ENCODE assay signal across 1 cellular context in genomic region chr2:37323770-37324535, GRCh38.
TF ChIP-seq lines count a peak whose summit lies in the region.

No MANE protein-coding gene starts in this region.

TF ChIP-seq in HepG2, 621 proteins besides CTCF, POLR2A, EP300 and RAD21 (continued from another document and continues in another):
- TF ChIP-seq, protein P1, sequence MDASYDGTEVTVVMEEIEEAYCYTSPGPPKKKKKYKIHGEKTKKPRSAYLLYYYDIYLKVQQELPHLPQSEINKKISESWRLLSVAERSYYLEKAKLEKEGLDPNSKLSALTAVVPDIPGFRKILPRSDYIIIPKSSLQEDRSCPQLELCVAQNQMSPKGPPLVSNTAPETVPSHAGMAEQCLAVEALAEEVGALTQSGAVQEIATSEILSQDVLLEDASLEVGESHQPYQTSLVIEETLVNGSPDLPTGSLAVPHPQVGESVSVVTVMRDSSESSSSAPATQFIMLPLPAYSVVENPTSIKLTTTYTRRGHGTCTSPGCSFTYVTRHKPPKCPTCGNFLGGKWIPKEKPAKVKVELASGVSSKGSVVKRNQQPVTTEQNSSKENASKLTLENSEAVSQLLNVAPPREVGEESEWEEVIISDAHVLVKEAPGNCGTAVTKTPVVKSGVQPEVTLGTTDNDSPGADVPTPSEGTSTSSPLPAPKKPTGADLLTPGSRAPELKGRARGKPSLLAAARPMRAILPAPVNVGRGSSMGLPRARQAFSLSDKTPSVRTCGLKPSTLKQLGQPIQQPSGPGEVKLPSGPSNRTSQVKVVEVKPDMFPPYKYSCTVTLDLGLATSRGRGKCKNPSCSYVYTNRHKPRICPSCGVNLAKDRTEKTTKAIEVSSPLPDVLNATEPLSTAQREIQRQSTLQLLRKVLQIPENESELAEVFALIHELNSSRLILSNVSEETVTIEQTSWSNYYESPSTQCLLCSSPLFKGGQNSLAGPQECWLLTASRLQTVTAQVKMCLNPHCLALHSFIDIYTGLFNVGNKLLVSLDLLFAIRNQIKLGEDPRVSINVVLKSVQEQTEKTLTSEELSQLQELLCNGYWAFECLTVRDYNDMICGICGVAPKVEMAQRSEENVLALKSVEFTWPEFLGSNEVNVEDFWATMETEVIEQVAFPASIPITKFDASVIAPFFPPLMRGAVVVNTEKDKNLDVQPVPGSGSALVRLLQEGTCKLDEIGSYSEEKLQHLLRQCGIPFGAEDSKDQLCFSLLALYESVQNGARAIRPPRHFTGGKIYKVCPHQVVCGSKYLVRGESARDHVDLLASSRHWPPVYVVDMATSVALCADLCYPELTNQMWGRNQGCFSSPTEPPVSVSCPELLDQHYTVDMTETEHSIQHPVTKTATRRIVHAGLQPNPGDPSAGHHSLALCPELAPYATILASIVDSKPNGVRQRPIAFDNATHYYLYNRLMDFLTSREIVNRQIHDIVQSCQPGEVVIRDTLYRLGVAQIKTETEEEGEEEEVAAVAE (CRISPR knock-in tag; IDR thresholded peaks at IDR 0.05; ENCODE audit: borderline replicate concordance) = no peak
- TF ChIP-seq ZNF276 (CRISPR knock-in tag; IDR thresholded peaks at IDR 0.05; ENCODE audit: low read depth) (no peak), PLSCR1 (CRISPR knock-in tag; IDR thresholded peaks at IDR 0.05; ENCODE audit: borderline replicate concordance) (no peak), ZSCAN21 (CRISPR knock-in tag; IDR thresholded peaks at IDR 0.05; ENCODE audit: borderline replicate concordance) (peak; percentile 12; the same call in 1 of the 2 replicates), ZNF101 (CRISPR knock-in tag; IDR thresholded peaks at IDR 0.05; ENCODE audit: borderline replicate concordance, low read depth) (no peak), ZNF768 (CRISPR knock-in tag; IDR thresholded peaks at IDR 0.05) (peak; percentile 24; the same call in 1 of the 2 replicates), CENPX (CRISPR knock-in tag; IDR thresholded peaks at IDR 0.05) (no peak), ELF4 (CRISPR knock-in tag; IDR thresholded peaks at IDR 0.05; ENCODE audit: borderline replicate concordance) (no peak), GLMP (CRISPR knock-in tag; IDR thresholded peaks at IDR 0.05; ENCODE audit: borderline replicate concordance) (0 out of 2 replicates have a peak, but pooled peaks have one; percentile 4), NFIB (CRISPR knock-in tag; IDR thresholded peaks at IDR 0.05; ENCODE audit: borderline replicate concordance) (no peak), ZC3H13 (CRISPR knock-in tag; IDR thresholded peaks at IDR 0.05) (peak; percentile 66; the same call in 1 of the 2 replicates), ZBTB49 (CRISPR knock-in tag; IDR thresholded peaks at IDR 0.05; ENCODE audit: borderline replicate concordance) (no peak), ZNF777 (CRISPR knock-in tag; IDR thresholded peaks at IDR 0.05) (peak; percentile 76; the same call in 1 of the 2 replicates), TIGD3 (CRISPR knock-in tag; IDR thresholded peaks at IDR 0.05; ENCODE audit: borderline replicate concordance) (no peak), ZNF337 (CRISPR knock-in tag; IDR thresholded peaks at IDR 0.05; ENCODE audit: borderline replicate concordance, low read depth) (no peak), ZBTB7A (CRISPR knock-in tag; IDR thresholded peaks at IDR 0.05) (peak; percentile 70), ZNF674 (CRISPR knock-in tag; IDR thresholded peaks at IDR 0.05; ENCODE audit: low read depth) (no peak), NCOR1 (IDR thresholded peaks at IDR 0.05; ENCODE audit: borderline replicate concordance, low read length) (no peak), ZNF136 (CRISPR knock-in tag; IDR thresholded peaks at IDR 0.05; ENCODE audit: low read depth) (0 out of 2 replicates have a peak, but pooled peaks have one; percentile 57), HNRNPLL (IDR thresholded peaks at IDR 0.05; ENCODE audit: low read depth, low read length, poor library complexity, severe bottlenecking) (peak; percentile 79), FOSL1 (CRISPR knock-in tag; IDR thresholded peaks at IDR 0.05; ENCODE audit: borderline replicate concordance) (no peak), RBFOX2 (IDR thresholded peaks at IDR 0.05; ENCODE audit: low read depth, low read length) (no peak), SYNCRIP (IDR thresholded peaks at IDR 0.05; ENCODE audit: insufficient read depth, low read depth, low read length) (no peak), POGK (CRISPR knock-in tag; conservative IDR thresholded peaks at IDR 0.05) (peak; percentile 70), ZNF256 (CRISPR knock-in tag; conservative IDR thresholded peaks at IDR 0.05) (no peak), NFKB2 (CRISPR knock-in tag; IDR thresholded peaks at IDR 0.05; ENCODE audit: borderline replicate concordance) (no peak), MYC (CRISPR knock-in tag; IDR thresholded peaks at IDR 0.05; ENCODE audit: borderline replicate concordance) (peak; percentile 7), ZKSCAN8 (CRISPR knock-in tag; IDR thresholded peaks at IDR 0.05; ENCODE audit: borderline replicate concordance) (no peak), KMT2B (CRISPR knock-in tag; IDR thresholded peaks at IDR 0.05) (peak; percentile 82), ZBTB7B (CRISPR knock-in tag; IDR thresholded peaks at IDR 0.05) (peak; percentile 84), KAT7 (CRISPR knock-in tag; IDR thresholded peaks at IDR 0.05; ENCODE audit: borderline replicate concordance) (peak; percentile 32; the same call in 1 of the 2 replicates)
- TF ChIP-seq, protein P2, sequence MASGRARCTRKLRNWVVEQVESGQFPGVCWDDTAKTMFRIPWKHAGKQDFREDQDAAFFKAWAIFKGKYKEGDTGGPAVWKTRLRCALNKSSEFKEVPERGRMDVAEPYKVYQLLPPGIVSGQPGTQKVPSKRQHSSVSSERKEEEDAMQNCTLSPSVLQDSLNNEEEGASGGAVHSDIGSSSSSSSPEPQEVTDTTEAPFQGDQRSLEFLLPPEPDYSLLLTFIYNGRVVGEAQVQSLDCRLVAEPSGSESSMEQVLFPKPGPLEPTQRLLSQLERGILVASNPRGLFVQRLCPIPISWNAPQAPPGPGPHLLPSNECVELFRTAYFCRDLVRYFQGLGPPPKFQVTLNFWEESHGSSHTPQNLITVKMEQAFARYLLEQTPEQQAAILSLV (CRISPR knock-in tag; IDR thresholded peaks at IDR 0.05; ENCODE audit: borderline replicate concordance) = no peak; the same call in 1 of the 2 replicates
- TF ChIP-seq, protein P3, sequence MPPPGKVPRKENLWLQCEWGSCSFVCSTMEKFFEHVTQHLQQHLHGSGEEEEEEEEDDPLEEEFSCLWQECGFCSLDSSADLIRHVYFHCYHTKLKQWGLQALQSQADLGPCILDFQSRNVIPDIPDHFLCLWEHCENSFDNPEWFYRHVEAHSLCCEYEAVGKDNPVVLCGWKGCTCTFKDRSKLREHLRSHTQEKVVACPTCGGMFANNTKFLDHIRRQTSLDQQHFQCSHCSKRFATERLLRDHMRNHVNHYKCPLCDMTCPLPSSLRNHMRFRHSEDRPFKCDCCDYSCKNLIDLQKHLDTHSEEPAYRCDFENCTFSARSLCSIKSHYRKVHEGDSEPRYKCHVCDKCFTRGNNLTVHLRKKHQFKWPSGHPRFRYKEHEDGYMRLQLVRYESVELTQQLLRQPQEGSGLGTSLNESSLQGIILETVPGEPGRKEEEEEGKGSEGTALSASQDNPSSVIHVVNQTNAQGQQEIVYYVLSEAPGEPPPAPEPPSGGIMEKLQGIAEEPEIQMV (CRISPR knock-in tag; IDR thresholded peaks at IDR 0.05; ENCODE audit: low read depth) = no peak
- TF ChIP-seq, protein P4, sequence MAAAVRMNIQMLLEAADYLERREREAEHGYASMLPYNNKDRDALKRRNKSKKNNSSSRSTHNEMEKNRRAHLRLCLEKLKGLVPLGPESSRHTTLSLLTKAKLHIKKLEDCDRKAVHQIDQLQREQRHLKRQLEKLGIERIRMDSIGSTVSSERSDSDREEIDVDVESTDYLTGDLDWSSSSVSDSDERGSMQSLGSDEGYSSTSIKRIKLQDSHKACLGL (CRISPR knock-in tag; IDR thresholded peaks at IDR 0.05) = no peak
- TF ChIP-seq, protein P5, sequence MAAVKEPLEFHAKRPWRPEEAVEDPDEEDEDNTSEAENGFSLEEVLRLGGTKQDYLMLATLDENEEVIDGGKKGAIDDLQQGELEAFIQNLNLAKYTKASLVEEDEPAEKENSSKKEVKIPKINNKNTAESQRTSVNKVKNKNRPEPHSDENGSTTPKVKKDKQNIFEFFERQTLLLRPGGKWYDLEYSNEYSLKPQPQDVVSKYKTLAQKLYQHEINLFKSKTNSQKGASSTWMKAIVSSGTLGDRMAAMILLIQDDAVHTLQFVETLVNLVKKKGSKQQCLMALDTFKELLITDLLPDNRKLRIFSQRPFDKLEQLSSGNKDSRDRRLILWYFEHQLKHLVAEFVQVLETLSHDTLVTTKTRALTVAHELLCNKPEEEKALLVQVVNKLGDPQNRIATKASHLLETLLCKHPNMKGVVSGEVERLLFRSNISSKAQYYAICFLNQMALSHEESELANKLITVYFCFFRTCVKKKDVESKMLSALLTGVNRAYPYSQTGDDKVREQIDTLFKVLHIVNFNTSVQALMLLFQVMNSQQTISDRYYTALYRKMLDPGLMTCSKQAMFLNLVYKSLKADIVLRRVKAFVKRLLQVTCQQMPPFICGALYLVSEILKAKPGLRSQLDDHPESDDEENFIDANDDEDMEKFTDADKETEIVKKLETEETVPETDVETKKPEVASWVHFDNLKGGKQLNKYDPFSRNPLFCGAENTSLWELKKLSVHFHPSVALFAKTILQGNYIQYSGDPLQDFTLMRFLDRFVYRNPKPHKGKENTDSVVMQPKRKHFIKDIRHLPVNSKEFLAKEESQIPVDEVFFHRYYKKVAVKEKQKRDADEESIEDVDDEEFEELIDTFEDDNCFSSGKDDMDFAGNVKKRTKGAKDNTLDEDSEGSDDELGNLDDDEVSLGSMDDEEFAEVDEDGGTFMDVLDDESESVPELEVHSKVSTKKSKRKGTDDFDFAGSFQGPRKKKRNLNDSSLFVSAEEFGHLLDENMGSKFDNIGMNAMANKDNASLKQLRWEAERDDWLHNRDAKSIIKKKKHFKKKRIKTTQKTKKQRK (IDR thresholded peaks at IDR 0.05; ENCODE audit: low read length) = no peak
